In genomic region chr17:39695089-39695474, GRCh38 we compare ENCODE assay signal across 28 cellular contexts. TPM values are rescaled to one million over a fixed set of nuclear protein-coding genes. Genes with fewer than 3 reads are reported as not detected.
A peak's percentile ranks its signal among the peaks of the same experiment; 100 is the strongest.
DNase-seq lines count a peak whose midpoint lies in the region; ATAC-seq and TF ChIP-seq lines count a peak whose summit lies in the region.
"Had no signal": no experiment of that assay in that cellular context is flagged by ENCODE, and none has a peak within 500 bp of the region (broad histone marks: within the 10 kb centered on the region; RNA-seq: fewer than 3 reads in every experiment).

No MANE protein-coding gene starts in this region.

- TF ChIP-seq RAD21 in liver (IDR thresholded peaks at IDR 0.05), result no peak

- no peak overlapping the region for H3K4me3 Mint-ChIP-seq in stimulated activated effector memory CD8-positive, alpha-beta T cell treated with anti-CD3 and anti-CD28 coated beads, Interleukin-12 subunit alpha, Interleukin-12 subunit beta, amount 100 ng/mL, for 72 hours
- H3K4me3 Mint-ChIP-seq: activated naive CD4-positive, alpha-beta T cell treated with anti-CD3 and anti-CD28 coated beads, Interleukin-2, amount 50 U/mL, for 24 hours; CD4-positive, CD25-positive, alpha-beta regulatory T cell; memory B cell; naive B cell; T-helper 1 cell treated with Interleukin-12 subunit alpha and Interleukin-12 subunit beta and Interleukin-4 antibody, amounts not matched to agents 30 μg/mL and 1 μg/mL, for 36 hours had no signal

- no peak overlapping the region for H3K4me3 ChIP-seq in HUES48 (ENCODE audit: low read depth, low read length)
- no peak overlapping the region for H3K4me3 ChIP-seq in duodenal mucosa (ENCODE audit: low read depth in 1 of 2, low read length in 2 of 2)
- H3K4me3 ChIP-seq in liver (ENCODE audit: low read depth in 1 of 3, low read length in 3 of 3), result no peak overlapping the region
- no peak overlapping the region for H3K4me3 ChIP-seq in thyroid gland (replicated peaks in 1 of 3)
- H3K4me3 ChIP-seq: spleen, thoracic aorta had no signal

- peak; percentile 24 for ATAC-seq in stimulated activated effector memory CD8-positive, alpha-beta T cell treated with anti-CD3 and anti-CD28 coated beads, Interleukin-12 subunit alpha, Interleukin-12 subunit beta, amount 100 ng/mL, for 72 hours
- ATAC-seq in GM21717 (IDR thresholded peaks at IDR 0.05; ENCODE audit: unreplicated experiment), result no peak
- ATAC-seq: HCT116; left cardiac atrium; Panc1; stimulated activated naive CD8-positive, alpha-beta T cell treated with anti-CD3 and anti-CD28 coated beads, Interleukin-15, Interleukin-2, amounts not matched to agents 100 U/mL and 50 U/mL, for 24 hours had no signal

- 93% methylated on average over 2 of the region's 2 CpGs for WGBS in liver
- 88% methylated on average over 2 of the region's 2 CpGs for WGBS in thyroid gland, 2 donors

- no peaks in the 10 kb centered on the region for H3K9me3 Mint-ChIP-seq in stimulated activated effector memory CD8-positive, alpha-beta T cell treated with anti-CD3 and anti-CD28 coated beads, Interleukin-12 subunit alpha, Interleukin-12 subunit beta, amount 100 ng/mL, for 72 hours
- H3K9me3 Mint-ChIP-seq: activated naive CD4-positive, alpha-beta T cell treated with anti-CD3 and anti-CD28 coated beads, Interleukin-2, amount 50 U/mL, for 24 hours; CD4-positive, CD25-positive, alpha-beta regulatory T cell; memory B cell; naive B cell; T-helper 1 cell treated with Interleukin-12 subunit alpha and Interleukin-12 subunit beta and Interleukin-4 antibody, amounts not matched to agents 30 μg/mL and 1 μg/mL, for 36 hours had no signal

- peaks cover 48% of the 10 kb centered on the region for H3K4me1 ChIP-seq in HUES48 (ENCODE audit: control insufficient read depth, insufficient read depth, low read length)
- peaks cover 14 to 18% of the 10 kb centered on the region in 2 donors for H3K4me1 ChIP-seq in duodenal mucosa (ENCODE audit: control insufficient read depth in 1 of 2, insufficient read depth in 2 of 2, low read length in 2 of 2)
- H3K4me1 ChIP-seq in liver (ENCODE audit: control insufficient read depth in 4 of 4, insufficient read depth in 4 of 4, low read length in 3 of 4), result peaks cover 9 to 36% (median 22%) of the 10 kb centered on the region in 4 donors
- H3K4me1 ChIP-seq in thyroid gland, result peaks cover 0 to 7% of the 10 kb centered on the region in 2 donors

- no peak overlapping the region for H3K27ac Mint-ChIP-seq in stimulated activated effector memory CD8-positive, alpha-beta T cell treated with anti-CD3 and anti-CD28 coated beads, Interleukin-12 subunit alpha, Interleukin-12 subunit beta, amount 100 ng/mL, for 72 hours
- H3K27ac Mint-ChIP-seq: activated naive CD4-positive, alpha-beta T cell treated with anti-CD3 and anti-CD28 coated beads, Interleukin-2, amount 50 U/mL, for 24 hours; CD4-positive, CD25-positive, alpha-beta regulatory T cell; memory B cell; T-helper 1 cell treated with Interleukin-12 subunit alpha and Interleukin-12 subunit beta and Interleukin-4 antibody, amounts not matched to agents 30 μg/mL and 1 μg/mL, for 36 hours had no signal

- TF ChIP-seq CTCF in liver (IDR thresholded peaks at IDR 0.05; ENCODE audit: low read depth, low read length, missing input control) (no peak), thyroid gland (IDR thresholded peaks at IDR 0.05) (no peak)

- peak overlapping the region; percentile 94 for H3K27ac ChIP-seq in HUES48 (ENCODE audit: low read depth, low read length)
- peak overlapping the region; percentile 2 for H3K27ac ChIP-seq in duodenal mucosa (ENCODE audit: low read depth, low read length)
- H3K27ac ChIP-seq in liver (ENCODE audit: low read depth in 1 of 2, low read length in 2 of 2), result peak overlapping the region; percentile 12 to 66
- H3K27ac ChIP-seq in thyroid gland, result no peak overlapping the region
- H3K27ac ChIP-seq: KMS-11, spleen, thoracic aorta had no signal

- H3K4me1 Mint-ChIP-seq in stimulated activated effector memory CD8-positive, alpha-beta T cell treated with anti-CD3 and anti-CD28 coated beads, Interleukin-12 subunit alpha, Interleukin-12 subunit beta, amount 100 ng/mL, for 72 hours, result peaks cover 11% of the 10 kb centered on the region

- no peaks in the 10 kb centered on the region for H3K36me3 Mint-ChIP-seq in stimulated activated effector memory CD8-positive, alpha-beta T cell treated with anti-CD3 and anti-CD28 coated beads, Interleukin-12 subunit alpha, Interleukin-12 subunit beta, amount 100 ng/mL, for 72 hours
- H3K36me3 Mint-ChIP-seq: CD4-positive, CD25-positive, alpha-beta regulatory T cell had no signal

- intact Hi-C loops in thyroid gland (cut with DNase I), result no loop called here

- H3K36me3 ChIP-seq in HUES48 (ENCODE audit: control insufficient read depth, insufficient read depth, low read length), result 0 out of 2 replicates have a peak, but pooled peaks cover 2% of the 10 kb centered on the region
- no peaks in the 10 kb centered on the region for H3K36me3 ChIP-seq in duodenal mucosa (ENCODE audit: control insufficient read depth in 1 of 2, insufficient read depth in 2 of 2, low read length in 2 of 2)
- H3K36me3 ChIP-seq in liver (ENCODE audit: control insufficient read depth in 4 of 4, insufficient read depth in 3 of 4, low read depth in 1 of 4, low read length in 3 of 4), result peaks cover 0 to 2% (median 0%) of the 10 kb centered on the region in 4 donors
- H3K36me3 ChIP-seq in thyroid gland, result no peaks in the 10 kb centered on the region
- H3K36me3 ChIP-seq: thoracic aorta had no signal

- no peak for TF ChIP-seq POLR2A in thyroid gland (IDR thresholded peaks at IDR 0.05)

- H3K9me3 ChIP-seq in HUES48 (ENCODE audit: control insufficient read depth, insufficient read depth, low read length), result no peaks in the 10 kb centered on the region
- H3K9me3 ChIP-seq in duodenal mucosa (ENCODE audit: control insufficient read depth in 1 of 2, low read length in 2 of 2), result no peaks in the 10 kb centered on the region
- H3K9me3 ChIP-seq in liver (ENCODE audit: control insufficient read depth in 4 of 4, low read length in 3 of 4), result no peaks in the 10 kb centered on the region
- no peaks in the 10 kb centered on the region for H3K9me3 ChIP-seq in thyroid gland
- H3K9me3 ChIP-seq: spleen, thoracic aorta had no signal

- H3K9ac ChIP-seq in HUES48 (ENCODE audit: low read depth, low read length) (no peak overlapping the region), duodenal mucosa (ENCODE audit: low read depth in 1 of 2, low read length in 2 of 2) (no peak overlapping the region), liver (ENCODE audit: low read depth in 1 of 2, low read length in 2 of 2) (no peak overlapping the region)
- H3K9ac ChIP-seq: KMS-11 had no signal

- DNase-seq in stimulated activated effector memory CD8-positive, alpha-beta T cell treated with anti-CD3 and anti-CD28 coated beads, Interleukin-12 subunit alpha, Interleukin-12 subunit beta, amount 100 ng/mL, for 72 hours (ENCODE audit: low spot score in 2 of 2), result no peak
- DNase-seq in stimulated activated CD4-positive, alpha-beta T cell treated with anti-CD3 and anti-CD28 coated beads, Interleukin-4, amount 100 ng/mL, for 24 hours, result no peak
- DNase-seq in stimulated activated CD8-positive, alpha-beta memory T cell treated with anti-CD3 and anti-CD28 coated beads, Interleukin-4, amount 100 ng/mL, for 48 hours, result no peak
- no peak for DNase-seq in thyroid gland
- DNase-seq: caudate nucleus; CD4-positive, CD25-positive, alpha-beta regulatory T cell; left cardiac atrium; MV-4-11; naive B cell; NCI-H510A treated with DMSO at 0.1 percent for 48 hours; NK-92 treated with Interleukin-12 subunit alpha and Interleukin-12 subunit beta, amount 100 ng/mL, for 24 hours; spleen; stimulated activated CD4-positive, alpha-beta T cell treated with anti-CD3 and anti-CD28 coated beads, Interleukin-4, amount 100 ng/mL, for 1 hour; stimulated activated naive CD8-positive, alpha-beta T cell treated with anti-CD3 and anti-CD28 coated beads, Interleukin-15, Interleukin-2, amounts not matched to agents 100 U/mL and 50 U/mL, for 24 hours had no signal

- H3K27me3 ChIP-seq in HUES48 (ENCODE audit: control insufficient read depth, insufficient read depth, low read length) (no peaks in the 10 kb centered on the region), duodenal mucosa (ENCODE audit: control insufficient read depth in 1 of 2, insufficient read depth in 2 of 2, low read length in 2 of 2) (no peaks in the 10 kb centered on the region), liver (ENCODE audit: control insufficient read depth in 4 of 4, insufficient read depth in 4 of 4, low read length in 3 of 4) (no peaks in the 10 kb centered on the region), thyroid gland (no peaks in the 10 kb centered on the region)

TF ChIP-seq in liver, 16 proteins besides CTCF, POLR2A, EP300 and RAD21 (continues in another document):
- TF ChIP-seq ATF3 (IDR thresholded peaks at IDR 0.05) (no peak), ZBTB33 (IDR thresholded peaks at IDR 0.05) (no peak)

RNA-seq across cellular contexts. Expression of gene ERBB2, which starts 4.8 kb away (rescaled TPM):
- total RNA-seq in liver, result 10 to 100 TPM; 21.0 to 28.8 TPM
- polyA plus RNA-seq in liver, result 10 to 100 TPM in 1 of 2 donors, 1 to 10 TPM in 1; 4.7 to 10.5 TPM
- total RNA-seq in thyroid gland, result 100 to 1,000 TPM in 3 of 4 donors, 10 to 100 TPM in 1; 74.3 to 170 (median 139) TPM

RNA-seq across cellular contexts. Expression of gene PGAP3, which starts 7.2 kb away (rescaled TPM):
- total RNA-seq in liver, result 10 to 100 TPM in 1 of 2 donors, 1 to 10 TPM in 1; 7.9 to 19.5 TPM
- 10 to 100 TPM; 13.3 to 14.6 TPM for polyA plus RNA-seq in liver
- total RNA-seq in thyroid gland, result 10 to 100 TPM; 55.6 to 88.1 (median 72.7) TPM

RNA-seq across cellular contexts. Expression of gene PNMT, which starts 26.8 kb away (rescaled TPM):
- total RNA-seq in liver, result 1 to 10 TPM in 1 of 2 donors, not detected in 1; 8.6 TPM
- under 1 TPM; 0.20 to 0.26 TPM for polyA plus RNA-seq in liver
- 1 to 10 TPM in 3 of 4 donors, not detected in 1; 1.1 to 3.3 (median 1.2) TPM for total RNA-seq in thyroid gland
- total RNA-seq: glomerular endothelial cell, osteoblast, SK-MEL-5 had no signal
- polyA plus RNA-seq: CD4-positive, CD25-positive, alpha-beta regulatory T cell had no signal

RNA-seq across cellular contexts. Expression of gene TCAP, which starts 29.9 kb away (rescaled TPM):
- total RNA-seq in liver (under 1 TPM; 0.14 to 0.67 TPM), thyroid gland (1 to 10 TPM in 3 of 4 donors, under 1 TPM in 1; 0.63 to 2.1 (median 1.5) TPM)
- polyA plus RNA-seq in liver, result under 1 TPM in 1 of 2 donors, not detected in 1; 0.22 TPM

RNA-seq across cellular contexts. Expression of gene MIEN1, which starts 35.2 kb away (rescaled TPM):
- 10 to 100 TPM; 11.1 to 13.4 TPM for total RNA-seq in liver
- 10 to 100 TPM; 44.6 to 99.0 TPM for polyA plus RNA-seq in liver
- 100 to 1,000 TPM in 1 of 4 donors, 10 to 100 TPM in 3; 39.8 to 134 (median 70.3) TPM for total RNA-seq in thyroid gland

Comparison
In these comparisons a context has a peak if more than half of its experiments do, and no peak if none do; other contexts are left out.
1. H3K27ac ChIP-seq: peak in HUES48 (single experiment), duodenal mucosa (single experiment) and liver (2 of 2); none in thyroid gland (0 of 3).